8 cellular contexts compared by ENCODE assay signal in genomic region chr14:70567791-70568190, GRCh38. TPM values are rescaled to one million over a fixed set of nuclear protein-coding genes. Genes with fewer than 3 reads are reported as not detected.
DNase-seq lines count a peak whose midpoint lies in the region; ATAC-seq and TF ChIP-seq lines count a peak whose summit lies in the region.

No MANE protein-coding gene starts in this region.

- H3K4me3 Mint-ChIP-seq in GM23338 = no peak overlapping the region
- H3K4me3 Mint-ChIP-seq in CD4-positive, alpha-beta memory T cell = no peak overlapping the region

- H3K9me3 Mint-ChIP-seq in GM23338 = peaks cover 24% of the 10 kb centered on the region
- H3K9me3 Mint-ChIP-seq in CD4-positive, alpha-beta memory T cell = peaks cover 3 to 22% (median 12%) of the 10 kb centered on the region in 8 donors

- H3K18ac ChIP-seq in trophoblast cell (ENCODE audit: low read length) = no peak overlapping the region

- H3K27ac Mint-ChIP-seq in GM23338 = no peak overlapping the region
- peak overlapping the region in 1 of 7 donors; percentile 9 for H3K27ac Mint-ChIP-seq in CD4-positive, alpha-beta memory T cell

- H3K4me1 ChIP-seq in GM23338 (ENCODE audit: insufficient read depth) = peaks cover 16% of the 10 kb centered on the region
- no peaks in the 10 kb centered on the region for H3K4me1 ChIP-seq in trophoblast cell (ENCODE audit: control insufficient read depth in 1 of 2, insufficient read depth in 2 of 2, low read length in 2 of 2)
- H3K4me1 ChIP-seq in CD4-positive, alpha-beta memory T cell (ENCODE audit: insufficient read depth, low read length) = no peaks in the 10 kb centered on the region

- peaks cover 4% of the 10 kb centered on the region for H3K27me3 Mint-ChIP-seq in GM23338 (ENCODE audit: insufficient read depth, low read depth, poor library complexity)
- no peaks in the 10 kb centered on the region for H3K27me3 Mint-ChIP-seq in CD4-positive, alpha-beta memory T cell

- no peak overlapping the region for H2BK120ac ChIP-seq in trophoblast cell (ENCODE audit: insufficient read depth, low read length, poor library complexity)

- H3K4me2 ChIP-seq in GM23338 (no peak overlapping the region), trophoblast cell (ENCODE audit: low read length) (no peak overlapping the region)

- H4K12ac ChIP-seq in trophoblast cell (ENCODE audit: low read depth, low read length) = no peak overlapping the region

- intact Hi-C loops in CD4-positive, alpha-beta memory T cell (cut with micrococcal nuclease) = no loop called here
- intact Hi-C loops in head of caudate nucleus (cut with DNase I) = no loop called here

- no peaks in the 10 kb centered on the region for H3K27me3 ChIP-seq in GM23338 (ENCODE audit: insufficient read depth)
- no peaks in the 10 kb centered on the region for H3K27me3 ChIP-seq in trophoblast cell (ENCODE audit: insufficient read depth, low read length)
- no peaks in the 10 kb centered on the region for H3K27me3 ChIP-seq in CD4-positive, alpha-beta memory T cell (ENCODE audit: insufficient read depth, low read length)

- DNase-seq in COLO668 (lab: John Stamatoyannopoulos, UW; ENCODE audit: unreplicated experiment) (peak; percentile 50), GM23338 (ENCODE audit: low spot score) (peak; percentile 92), NOMO-1 treated with DMSO at 0.1 percent for 48 hours (lab: John Stamatoyannopoulos, UW; ENCODE audit: unreplicated experiment) (peak; percentile 30), epithelial cell of esophagus (ENCODE audit: low read depth) (peak; percentile 69), trophoblast cell (peak; percentile 18 to 55), head of caudate nucleus (no peak)
- DNase-seq in CD4-positive, alpha-beta memory T cell = no peak

- H2AFZ ChIP-seq in GM23338 (no peak overlapping the region), trophoblast cell (ENCODE audit: insufficient read depth, low read length, poor library complexity) (no peak overlapping the region)

- peaks cover 48% of the 10 kb centered on the region for H3K36me3 Mint-ChIP-seq in GM23338 (ENCODE audit: low read depth)
- H3K36me3 Mint-ChIP-seq in CD4-positive, alpha-beta memory T cell = peaks cover 76 to 86% of the 10 kb centered on the region in 2 donors

- H3K9me3 ChIP-seq in trophoblast cell (ENCODE audit: insufficient read depth, low read depth, low read length) = peaks cover 2% of the 10 kb centered on the region
- H3K9me3 ChIP-seq in CD4-positive, alpha-beta memory T cell (ENCODE audit: control insufficient read depth in 1 of 2, low read length in 2 of 2) = no peaks in the 10 kb centered on the region

- H3K14ac ChIP-seq in trophoblast cell (ENCODE audit: low read length) = no peak overlapping the region

- H3K9me2 ChIP-seq in GM23338 (ENCODE audit: insufficient read depth) = 0 out of 2 replicates have a peak, but pooled peaks cover 3% of the 10 kb centered on the region

- H3K79me1 ChIP-seq in trophoblast cell (ENCODE audit: low read length) = no peaks in the 10 kb centered on the region

- peak; percentile 98 for ATAC-seq in GM23338
- ATAC-seq in GM18909 (IDR thresholded peaks at IDR 0.05; ENCODE audit: poor library complexity, unreplicated experiment) = no peak

- H4K20me1 ChIP-seq in GM23338 (replicated peaks; ENCODE audit: insufficient read depth) = no peaks in the 10 kb centered on the region; the same call in 1 of the 2 replicates

- no peak overlapping the region for H3K4ac ChIP-seq in trophoblast cell (ENCODE audit: low read depth, low read length)

- H3K79me2 ChIP-seq in GM23338 (replicated peaks; ENCODE audit: insufficient read depth) (peaks cover 20% of the 10 kb centered on the region; the same call in 1 of the 2 replicates), trophoblast cell (ENCODE audit: control insufficient read depth, insufficient read depth, low read length, poor library complexity) (no peaks in the 10 kb centered on the region)

- no peak overlapping the region for H4K91ac ChIP-seq in trophoblast cell (ENCODE audit: low read depth, low read length)

- H2BK5ac ChIP-seq in trophoblast cell (ENCODE audit: low read depth, low read length, poor library complexity) = no peak overlapping the region

- H3K27ac ChIP-seq in GM23338 (ENCODE audit: low read depth) (no peak overlapping the region), trophoblast cell (ENCODE audit: low read depth, low read length) (no peak overlapping the region)
- no peak overlapping the region for H3K27ac ChIP-seq in CD4-positive, alpha-beta memory T cell (ENCODE audit: low read depth, low read length)

- no CpG with 5 or more reads among the region's 2 CpGs for WGBS in trophoblast cell (ENCODE audit: extremely low coverage, insufficient coverage, insufficient read length)

- H3F3A ChIP-seq in GM23338 (replicated peaks; ENCODE audit: low read depth) = no peaks in the 10 kb centered on the region

- CTCF ChIA-PET in CD4-positive, alpha-beta memory T cell (lab: Charles Lee; ENCODE audit: partially characterized antibody) = no interaction called here

- no peak overlapping the region for H3K9ac ChIP-seq in trophoblast cell (ENCODE audit: low read length)

- no peak overlapping the region for H2BK12ac ChIP-seq in trophoblast cell (ENCODE audit: low read length)

- no peak overlapping the region for H2AK5ac ChIP-seq in trophoblast cell (ENCODE audit: low read length)

- H3K23ac ChIP-seq in trophoblast cell (ENCODE audit: low read length) = no peak overlapping the region

- peaks cover 14% of the 10 kb centered on the region for H3K4me1 Mint-ChIP-seq in GM23338
- H3K4me1 Mint-ChIP-seq in CD4-positive, alpha-beta memory T cell = peaks cover 6 to 20% (median 17%) of the 10 kb centered on the region in 4 donors

- H4K8ac ChIP-seq in trophoblast cell (ENCODE audit: low read depth, low read length) = no peak overlapping the region

- POLR2A ChIA-PET in CD4-positive, alpha-beta memory T cell (lab: Charles Lee; ENCODE audit: partially characterized antibody) = no interaction called here

- peak; percentile 81 to 93 for TF ChIP-seq CTCF in GM23338 (conservative IDR thresholded peaks at IDR 0.05; ENCODE audit: low read depth in 2 of 2)
- TF ChIP-seq CTCF in epithelial cell of esophagus (IDR thresholded peaks at IDR 0.05; ENCODE audit: insufficient read depth, low read depth, low read length, missing control alignments) = peak; percentile 84

- no peak overlapping the region for H3K4me3 ChIP-seq in GM23338
- H3K4me3 ChIP-seq in epithelial cell of esophagus (ENCODE audit: low read length) = no peak overlapping the region
- no peak overlapping the region for H3K4me3 ChIP-seq in trophoblast cell (ENCODE audit: low read depth, low read length)
- no peak overlapping the region for H3K4me3 ChIP-seq in CD4-positive, alpha-beta memory T cell (ENCODE audit: low read length in 2 of 2)

- peaks cover 22% of the 10 kb centered on the region for H3K36me3 ChIP-seq in GM23338 (ENCODE audit: insufficient read depth)
- peaks cover 0 to 6% of the 10 kb centered on the region in 2 experiments for H3K36me3 ChIP-seq in trophoblast cell (ENCODE audit: control insufficient read depth in 1 of 2, insufficient read depth in 2 of 2, low read length in 2 of 2)
- H3K36me3 ChIP-seq in CD4-positive, alpha-beta memory T cell (ENCODE audit: insufficient read depth, low read length) = peaks cover 13% of the 10 kb centered on the region

TF ChIP-seq in GM23338, 12 proteins besides CTCF, POLR2A, EP300 and RAD21:
- TF ChIP-seq ZNF114 (CRISPR knock-in tag; IDR thresholded peaks at IDR 0.05) = no peak

RNA-seq across cellular contexts. Expression of gene MED6, which starts 32.7 kb away (rescaled TPM):
- 49.2 and 49.4 TPM in 2 replicates for total RNA-seq in GM23338 (2014; rRNA removed; shearing (Covaris generic))
- 32.1 and 49.6 TPM in 2 replicates for polyA plus RNA-seq in GM23338 (2016; fragmentation: Nextera tagmentation; extraction: Ambion mirVana)
- polyA plus RNA-seq in trophoblast cell (2013) = 39.6 and 39.9 TPM in 2 replicates
- 10 to 100 TPM; 57.0 to 61.8 TPM for total RNA-seq in CD4-positive, alpha-beta memory T cell
- polyA plus RNA-seq in CD4-positive, alpha-beta memory T cell = 10 to 100 TPM; 38.4 to 48.7 TPM

RNA-seq across cellular contexts. Expression of gene ADAM20, which starts 33.0 kb away (rescaled TPM):
- total RNA-seq in GM23338 (2014; rRNA removed; shearing (Covaris generic)) = 1.7 and 2.1 TPM in 2 replicates
- polyA plus RNA-seq in GM23338 (2016; fragmentation: Nextera tagmentation; extraction: Ambion mirVana) = 0.06 TPM in 1 of 2 replicates, not detected in the other
- polyA plus RNA-seq in trophoblast cell (2013) = 0.01 TPM in 1 of 2 replicates, not detected in the other
- 1 to 10 TPM; 1.6 to 1.7 TPM for total RNA-seq in CD4-positive, alpha-beta memory T cell
- polyA plus RNA-seq in CD4-positive, alpha-beta memory T cell = not detected

Comparison
In these comparisons a context has a peak if more than half of its experiments do, and no peak if none do; other contexts are left out.
1. DNase-seq: peak in COLO668 (single experiment), GM23338 (single experiment), NOMO-1 treated with DMSO at 0.1 percent for 48 hours (single experiment), epithelial cell of esophagus (single experiment) and trophoblast cell (2 of 2); none in CD4-positive, alpha-beta memory T cell (0 of 5) and head of caudate nucleus (0 of 42).